Comparison of ENCODE assay signal across 8 cellular contexts in genomic region chr10:66381045-66381444, GRCh38.
"Had no signal": no experiment of that assay in that cellular context is flagged by ENCODE, and none has a peak within 500 bp of the region (broad histone marks: within the 10 kb centered on the region; RNA-seq: fewer than 3 reads in every experiment).

No MANE protein-coding gene starts in this region.

- DNase-seq: GDM1, GF-D8 had no signal

- FAIRE-seq: G401.6, GM12878, GM12891, GM12892, GM18507, GM19239 had no signal

- H3K4me3 ChIP-seq: GM12878 had no signal

- ATAC-seq: GM12878 had no signal
